ENCODE assay signal across 1 cellular context in genomic region chr13:110914293-110915056, GRCh38.
TF ChIP-seq lines count a peak whose summit lies in the region.

No MANE protein-coding gene starts in this region.

TF ChIP-seq in HepG2, 621 proteins besides CTCF, POLR2A, EP300 and RAD21 (continued from another document and continues in another):
- TF ChIP-seq ZNF784 (CRISPR knock-in tag; IDR thresholded peaks at IDR 0.05; ENCODE audit: borderline replicate concordance) (peak; percentile 45; the same call in 1 of the 2 replicates), TP53 (CRISPR knock-in tag; conservative IDR thresholded peaks at IDR 0.05) (peak; percentile 60; the same call in 1 of the 2 replicates), FOXC1 (CRISPR knock-in tag; IDR thresholded peaks at IDR 0.05; ENCODE audit: borderline replicate concordance) (no peak), ZNF761 (CRISPR knock-in tag; conservative IDR thresholded peaks at IDR 0.05) (no peak), FOXA1 (IDR thresholded peaks at IDR 0.05) (no peak), FOXA1 (CRISPR knock-in tag; IDR thresholded peaks at IDR 0.05) (no peak), PLSCR1 (CRISPR knock-in tag; IDR thresholded peaks at IDR 0.05; ENCODE audit: borderline replicate concordance) (no peak), ZBTB7A (CRISPR knock-in tag; IDR thresholded peaks at IDR 0.05) (peak; percentile 57; the same call in 1 of the 2 replicates), SNAI1 (CRISPR knock-in tag; IDR thresholded peaks at IDR 0.05; ENCODE audit: borderline replicate concordance) (peak; percentile 44; the same call in 1 of the 2 replicates), MEIS1 (CRISPR knock-in tag; IDR thresholded peaks at IDR 0.05; ENCODE audit: borderline replicate concordance) (no peak), ZFYVE20 (CRISPR knock-in tag; IDR thresholded peaks at IDR 0.05; ENCODE audit: borderline replicate concordance, low read depth) (no peak), GATAD1 (CRISPR knock-in tag; IDR thresholded peaks at IDR 0.05) (peak; percentile 21; the same call in 1 of the 2 replicates), SIN3A (IDR thresholded peaks at IDR 0.05; ENCODE audit: borderline replicate concordance, low read depth, low read length) (0 out of 2 replicates have a peak, but pooled peaks have one; percentile 26), MEF2D (CRISPR knock-in tag; IDR thresholded peaks at IDR 0.05) (no peak; the same call in 1 of the 2 replicates), FOXK1 (CRISPR knock-in tag; IDR thresholded peaks at IDR 0.05; ENCODE audit: borderline replicate concordance, low read depth) (no peak), ZNF3 (CRISPR knock-in tag; IDR thresholded peaks at IDR 0.05) (no peak), ZNF121 (CRISPR knock-in tag; IDR thresholded peaks at IDR 0.05) (no peak), E2F5 (CRISPR knock-in tag; conservative IDR thresholded peaks at IDR 0.05) (0 out of 2 replicates have a peak, but pooled peaks have one; percentile 34), ZNF883 (CRISPR knock-in tag; IDR thresholded peaks at IDR 0.05; ENCODE audit: not compliant biosample characterization) (peak; percentile 74), ATF2 (CRISPR knock-in tag; IDR thresholded peaks at IDR 0.05) (peak; percentile 38; the same call in 1 of the 2 replicates), SAP130 (CRISPR knock-in tag; IDR thresholded peaks at IDR 0.05; ENCODE audit: low read depth) (peak; percentile 74), ZNF766 (CRISPR knock-in tag; IDR thresholded peaks at IDR 0.05; ENCODE audit: borderline replicate concordance) (no peak; the same call in 1 of the 2 replicates), KAT7 (CRISPR knock-in tag; IDR thresholded peaks at IDR 0.05; ENCODE audit: borderline replicate concordance) (no peak), NR3C1 (CRISPR knock-in tag; IDR thresholded peaks at IDR 0.05) (no peak), MYNN (CRISPR knock-in tag; IDR thresholded peaks at IDR 0.05; ENCODE audit: low read depth) (no peak), ESRRA (CRISPR knock-in tag; IDR thresholded peaks at IDR 0.05; ENCODE audit: low read depth) (no peak; the same call in 1 of the 2 replicates), CHCHD3 (CRISPR knock-in tag; IDR thresholded peaks at IDR 0.05) (0 out of 2 replicates have a peak, but pooled peaks have one; percentile 21), ZNF816 (CRISPR knock-in tag; IDR thresholded peaks at IDR 0.05; ENCODE audit: borderline replicate concordance) (peak; percentile 79), ERF (CRISPR knock-in tag; IDR thresholded peaks at IDR 0.05) (no peak; the same call in 1 of the 2 replicates), LRRFIP1 (CRISPR knock-in tag; conservative IDR thresholded peaks at IDR 0.05) (no peak), SP140L (CRISPR knock-in tag; IDR thresholded peaks at IDR 0.05; ENCODE audit: borderline replicate concordance) (no peak), FOXO1 (CRISPR knock-in tag; IDR thresholded peaks at IDR 0.05) (peak; percentile 30; the same call in 1 of the 2 replicates), HHEX (CRISPR knock-in tag; IDR thresholded peaks at IDR 0.05) (no peak), ATF1 (CRISPR knock-in tag; IDR thresholded peaks at IDR 0.05) (no peak), BATF2 (CRISPR knock-in tag; IDR thresholded peaks at IDR 0.05) (peak; percentile 69), ZFP91 (CRISPR knock-in tag; IDR thresholded peaks at IDR 0.05; ENCODE audit: borderline replicate concordance) (peak; percentile 99), ZBTB49 (CRISPR knock-in tag; IDR thresholded peaks at IDR 0.05; ENCODE audit: borderline replicate concordance) (no peak), HNRNPK (IDR thresholded peaks at IDR 0.05; ENCODE audit: low read depth, low read length, poor library complexity, severe bottlenecking) (peak; percentile 49), ZKSCAN1 (IDR thresholded peaks at IDR 0.05; ENCODE audit: low read length) (no peak), HMGXB4 (CRISPR knock-in tag; IDR thresholded peaks at IDR 0.05; ENCODE audit: borderline replicate concordance in 1 of 2, low read depth in 1 of 2) (peak; percentile 71 to 76; a peak in 3 of 4 replicates), ZNF800 (CRISPR knock-in tag; IDR thresholded peaks at IDR 0.05) (peak; percentile 58), NFRKB (IDR thresholded peaks at IDR 0.05) (no peak), BCL3 (CRISPR knock-in tag; IDR thresholded peaks at IDR 0.05) (no peak; the same call in 1 of the 2 replicates), PHF21A (CRISPR knock-in tag; IDR thresholded peaks at IDR 0.05) (peak; percentile 12), JARID2 (CRISPR knock-in tag; IDR thresholded peaks at IDR 0.05; ENCODE audit: insufficient replicate concordance) (no peak), ZNF256 (CRISPR knock-in tag; conservative IDR thresholded peaks at IDR 0.05) (0 out of 2 replicates have a peak, but pooled peaks have one; percentile 62), JUN (CRISPR knock-in tag; IDR thresholded peaks at IDR 0.05) (peak; percentile 61; the same call in 1 of the 2 replicates), ZNF674 (CRISPR knock-in tag; IDR thresholded peaks at IDR 0.05; ENCODE audit: low read depth) (no peak), SIX4 (CRISPR knock-in tag; IDR thresholded peaks at IDR 0.05) (0 out of 2 replicates have a peak, but pooled peaks have one; percentile 10), ZNF605 (CRISPR knock-in tag; IDR thresholded peaks at IDR 0.05) (peak; percentile 60; the same call in 1 of the 2 replicates), ZNF678 (CRISPR knock-in tag; IDR thresholded peaks at IDR 0.05) (peak; percentile 22; the same call in 1 of the 2 replicates), ZNF563 (CRISPR knock-in tag; IDR thresholded peaks at IDR 0.05) (peak; percentile 98)
